6 cellular contexts compared by ENCODE assay signal in genomic region chr16:80258407-80258806, GRCh38.
"Had no signal": no experiment of that assay in that cellular context is flagged by ENCODE, and none has a peak within 500 bp of the region (broad histone marks: within the 10 kb centered on the region; RNA-seq: fewer than 3 reads in every experiment).

No MANE protein-coding gene starts in this region.

- ATAC-seq: K562 had no signal

- DNase-seq: IMR-90, KBM-7 had no signal

- H3K27ac ChIP-seq: HL-60 had no signal

- H3K4me3 ChIP-seq: K562 had no signal

- FAIRE-seq: HepG2, HTR-8/SVneo, K562 had no signal
